ENCODE assay signal across 21 cellular contexts in the genomic region with DNA sequence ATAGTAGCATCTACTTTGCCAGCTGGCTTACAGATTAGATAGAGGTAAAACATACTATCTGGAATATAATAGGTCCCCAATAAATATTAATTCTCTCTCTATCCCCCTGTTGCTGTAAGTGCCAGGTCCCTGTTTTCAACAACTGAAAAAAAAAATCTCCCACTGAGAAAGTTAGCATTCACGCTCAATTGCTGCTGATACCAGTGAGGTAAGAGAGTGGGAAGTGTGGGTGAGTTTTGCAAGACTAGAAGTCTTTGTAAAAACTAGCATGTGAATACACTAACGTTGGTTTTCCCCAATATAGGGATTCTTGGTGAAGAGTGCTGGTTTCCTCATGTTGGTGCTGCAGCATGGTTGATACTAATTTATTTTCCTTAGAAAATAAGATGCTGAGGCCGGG. TPM values are rescaled to one million over a fixed set of nuclear protein-coding genes. Genes with fewer than 3 reads are reported as not detected.
DNase-seq lines count a peak whose midpoint lies in the region; ATAC-seq and TF ChIP-seq lines count a peak whose summit lies in the region.
"Had no signal": no experiment of that assay in that cellular context is flagged by ENCODE, and none has a peak within 500 bp of the region (broad histone marks: within the 10 kb centered on the region; RNA-seq: fewer than 3 reads in every experiment).

No MANE protein-coding gene starts in this region.

- no peak overlapping the region for H3K4me2 ChIP-seq in GM23338

- H3K27me3 Mint-ChIP-seq in CD8-positive, alpha-beta T cell (ENCODE audit: low read depth): peaks cover 5% of the 10 kb centered on the region
- H3K27me3 Mint-ChIP-seq in GM23338 (ENCODE audit: insufficient read depth, low read depth, poor library complexity): peaks cover 6% of the 10 kb centered on the region
- H3K27me3 Mint-ChIP-seq: B cell; CD4-positive, CD25-positive, alpha-beta regulatory T cell had no signal

- H3K9me2 ChIP-seq in GM23338 (ENCODE audit: insufficient read depth): no peaks in the 10 kb centered on the region

- no peaks in the 10 kb centered on the region for H3K36me3 Mint-ChIP-seq in CD8-positive, alpha-beta T cell
- H3K36me3 Mint-ChIP-seq in GM23338 (ENCODE audit: low read depth): no peaks in the 10 kb centered on the region
- H3K36me3 Mint-ChIP-seq: CD4-positive, CD25-positive, alpha-beta regulatory T cell had no signal

- no peak overlapping the region for H3K27ac Mint-ChIP-seq in CD8-positive, alpha-beta T cell
- H3K27ac Mint-ChIP-seq in GM23338: no peak overlapping the region
- H3K27ac Mint-ChIP-seq: B cell; CD4-positive, CD25-positive, alpha-beta regulatory T cell had no signal

- no peaks in the 10 kb centered on the region for H3K4me1 Mint-ChIP-seq in CD8-positive, alpha-beta T cell (ENCODE audit: low read depth)
- peaks cover 30% of the 10 kb centered on the region for H3K4me1 Mint-ChIP-seq in GM23338
- H3K4me1 Mint-ChIP-seq: B cell had no signal

- H3K4me1 ChIP-seq in CD8-positive, alpha-beta T cell (ENCODE audit: insufficient read depth, low read length): no peaks in the 10 kb centered on the region
- H3K4me1 ChIP-seq in GM23338 (ENCODE audit: insufficient read depth): peaks cover 18% of the 10 kb centered on the region

- H3K9me3 ChIP-seq in CD8-positive, alpha-beta T cell (ENCODE audit: low read length): no peaks in the 10 kb centered on the region

- no peaks in the 10 kb centered on the region for H3K36me3 ChIP-seq in CD8-positive, alpha-beta T cell (ENCODE audit: insufficient read depth, low read length)
- no peaks in the 10 kb centered on the region for H3K36me3 ChIP-seq in GM23338 (ENCODE audit: insufficient read depth)

- no peaks in the 10 kb centered on the region for H4K20me1 ChIP-seq in GM23338 (replicated peaks; ENCODE audit: insufficient read depth)

- peak; percentile 43 for DNase-seq in SIG-M5 treated with dmso at 0.1 percent for 504 hours (lab: John Stamatoyannopoulos, UW; ENCODE audit: unreplicated experiment)
- no peak for DNase-seq in SIG-M5 (lab: John Stamatoyannopoulos, UW)
- peak; percentile 73 for DNase-seq in amniotic epithelial cell (ENCODE audit: low read depth)
- no peak for DNase-seq in CD8-positive, alpha-beta T cell
- no peak for DNase-seq in GM23338 (ENCODE audit: low spot score)
- no peak for DNase-seq in activated naive CD4-positive, alpha-beta T cell treated with anti-CD3 and anti-CD28 coated beads, Interleukin-2, amount 50 U/mL, for 16 hours
- DNase-seq in activated gamma-delta T cell (lab: John Stamatoyannopoulos, UW): no peak
- DNase-seq: 8988T; CD4-positive, CD25-positive, alpha-beta regulatory T cell; EL; GOT3; Kasumi-1; MM.1S; NCI-H1417 treated with DMSO at 0.1 percent for 48 hours; NCI-H1930; NCI-H226; NCI-H526 had no signal

- no peak overlapping the region for H3K4me3 Mint-ChIP-seq in CD8-positive, alpha-beta T cell
- no peak overlapping the region for H3K4me3 Mint-ChIP-seq in GM23338
- H3K4me3 Mint-ChIP-seq: B cell; CD4-positive, CD25-positive, alpha-beta regulatory T cell had no signal

- H3F3A ChIP-seq in GM23338 (replicated peaks; ENCODE audit: low read depth): 0 out of 2 replicates have a peak, but pooled peaks cover 4% of the 10 kb centered on the region

- H2AFZ ChIP-seq in GM23338: no peak overlapping the region

- H3K79me2 ChIP-seq in GM23338 (replicated peaks; ENCODE audit: insufficient read depth): no peaks in the 10 kb centered on the region

- H3K27me3 ChIP-seq in layer of hippocampus (ENCODE audit: control insufficient read depth, insufficient read depth, low read length) (no peaks in the 10 kb centered on the region), GM23338 (ENCODE audit: insufficient read depth) (no peaks in the 10 kb centered on the region)
- H3K27me3 ChIP-seq in CD8-positive, alpha-beta T cell (ENCODE audit: insufficient read depth, low read length): no peaks in the 10 kb centered on the region

- H3K9me3 Mint-ChIP-seq in CD8-positive, alpha-beta T cell: no peaks in the 10 kb centered on the region
- H3K9me3 Mint-ChIP-seq in GM23338: no peaks in the 10 kb centered on the region
- H3K9me3 Mint-ChIP-seq: CD4-positive, CD25-positive, alpha-beta regulatory T cell had no signal

- intact Hi-C loops in CD8-positive, alpha-beta T cell (cut with DNase I, micrococcal nuclease): loop anchor here in 1 of 2 experiments (10.0 kb wide), 1 partner anchor 96 kb away; no protein-coding TSS in a partner anchor

- CTCF ChIA-PET in CD8-positive, alpha-beta T cell (lab: Charles Lee): interaction anchor here (0.6 to 0.7 kb wide), 2 partner anchors 723 to 949 kb away, joined by 3 read pairs; no protein-coding TSS in a partner anchor

- no peak overlapping the region for H3K4me3 ChIP-seq in CD8-positive, alpha-beta T cell (ENCODE audit: low read depth, low read length)
- H3K4me3 ChIP-seq in GM23338: no peak overlapping the region
- H3K4me3 ChIP-seq: GM12878 had no signal

- POLR2A ChIA-PET in CD8-positive, alpha-beta T cell (lab: Charles Lee): no interaction called here

- ATAC-seq in CD8-positive, alpha-beta T cell: no peak
- no peak for ATAC-seq in GM23338
- ATAC-seq: GM12878, HCT116 had no signal

- H3K27ac ChIP-seq in layer of hippocampus (ENCODE audit: low read depth, low read length) (peak overlapping the region; percentile 30), GM23338 (ENCODE audit: low read depth) (no peak overlapping the region)
- no peak overlapping the region for H3K27ac ChIP-seq in CD8-positive, alpha-beta T cell (ENCODE audit: low read depth, low read length)

- TF ChIP-seq CTCF in CD8-positive, alpha-beta T cell (IDR thresholded peaks at IDR 0.05): no peak
- TF ChIP-seq CTCF in GM23338 (conservative IDR thresholded peaks at IDR 0.05; ENCODE audit: low read depth in 2 of 2): no peak

TF ChIP-seq in GM23338, 12 proteins besides CTCF, POLR2A, EP300 and RAD21 (continues in another document):
- TF ChIP-seq, protein P1, sequence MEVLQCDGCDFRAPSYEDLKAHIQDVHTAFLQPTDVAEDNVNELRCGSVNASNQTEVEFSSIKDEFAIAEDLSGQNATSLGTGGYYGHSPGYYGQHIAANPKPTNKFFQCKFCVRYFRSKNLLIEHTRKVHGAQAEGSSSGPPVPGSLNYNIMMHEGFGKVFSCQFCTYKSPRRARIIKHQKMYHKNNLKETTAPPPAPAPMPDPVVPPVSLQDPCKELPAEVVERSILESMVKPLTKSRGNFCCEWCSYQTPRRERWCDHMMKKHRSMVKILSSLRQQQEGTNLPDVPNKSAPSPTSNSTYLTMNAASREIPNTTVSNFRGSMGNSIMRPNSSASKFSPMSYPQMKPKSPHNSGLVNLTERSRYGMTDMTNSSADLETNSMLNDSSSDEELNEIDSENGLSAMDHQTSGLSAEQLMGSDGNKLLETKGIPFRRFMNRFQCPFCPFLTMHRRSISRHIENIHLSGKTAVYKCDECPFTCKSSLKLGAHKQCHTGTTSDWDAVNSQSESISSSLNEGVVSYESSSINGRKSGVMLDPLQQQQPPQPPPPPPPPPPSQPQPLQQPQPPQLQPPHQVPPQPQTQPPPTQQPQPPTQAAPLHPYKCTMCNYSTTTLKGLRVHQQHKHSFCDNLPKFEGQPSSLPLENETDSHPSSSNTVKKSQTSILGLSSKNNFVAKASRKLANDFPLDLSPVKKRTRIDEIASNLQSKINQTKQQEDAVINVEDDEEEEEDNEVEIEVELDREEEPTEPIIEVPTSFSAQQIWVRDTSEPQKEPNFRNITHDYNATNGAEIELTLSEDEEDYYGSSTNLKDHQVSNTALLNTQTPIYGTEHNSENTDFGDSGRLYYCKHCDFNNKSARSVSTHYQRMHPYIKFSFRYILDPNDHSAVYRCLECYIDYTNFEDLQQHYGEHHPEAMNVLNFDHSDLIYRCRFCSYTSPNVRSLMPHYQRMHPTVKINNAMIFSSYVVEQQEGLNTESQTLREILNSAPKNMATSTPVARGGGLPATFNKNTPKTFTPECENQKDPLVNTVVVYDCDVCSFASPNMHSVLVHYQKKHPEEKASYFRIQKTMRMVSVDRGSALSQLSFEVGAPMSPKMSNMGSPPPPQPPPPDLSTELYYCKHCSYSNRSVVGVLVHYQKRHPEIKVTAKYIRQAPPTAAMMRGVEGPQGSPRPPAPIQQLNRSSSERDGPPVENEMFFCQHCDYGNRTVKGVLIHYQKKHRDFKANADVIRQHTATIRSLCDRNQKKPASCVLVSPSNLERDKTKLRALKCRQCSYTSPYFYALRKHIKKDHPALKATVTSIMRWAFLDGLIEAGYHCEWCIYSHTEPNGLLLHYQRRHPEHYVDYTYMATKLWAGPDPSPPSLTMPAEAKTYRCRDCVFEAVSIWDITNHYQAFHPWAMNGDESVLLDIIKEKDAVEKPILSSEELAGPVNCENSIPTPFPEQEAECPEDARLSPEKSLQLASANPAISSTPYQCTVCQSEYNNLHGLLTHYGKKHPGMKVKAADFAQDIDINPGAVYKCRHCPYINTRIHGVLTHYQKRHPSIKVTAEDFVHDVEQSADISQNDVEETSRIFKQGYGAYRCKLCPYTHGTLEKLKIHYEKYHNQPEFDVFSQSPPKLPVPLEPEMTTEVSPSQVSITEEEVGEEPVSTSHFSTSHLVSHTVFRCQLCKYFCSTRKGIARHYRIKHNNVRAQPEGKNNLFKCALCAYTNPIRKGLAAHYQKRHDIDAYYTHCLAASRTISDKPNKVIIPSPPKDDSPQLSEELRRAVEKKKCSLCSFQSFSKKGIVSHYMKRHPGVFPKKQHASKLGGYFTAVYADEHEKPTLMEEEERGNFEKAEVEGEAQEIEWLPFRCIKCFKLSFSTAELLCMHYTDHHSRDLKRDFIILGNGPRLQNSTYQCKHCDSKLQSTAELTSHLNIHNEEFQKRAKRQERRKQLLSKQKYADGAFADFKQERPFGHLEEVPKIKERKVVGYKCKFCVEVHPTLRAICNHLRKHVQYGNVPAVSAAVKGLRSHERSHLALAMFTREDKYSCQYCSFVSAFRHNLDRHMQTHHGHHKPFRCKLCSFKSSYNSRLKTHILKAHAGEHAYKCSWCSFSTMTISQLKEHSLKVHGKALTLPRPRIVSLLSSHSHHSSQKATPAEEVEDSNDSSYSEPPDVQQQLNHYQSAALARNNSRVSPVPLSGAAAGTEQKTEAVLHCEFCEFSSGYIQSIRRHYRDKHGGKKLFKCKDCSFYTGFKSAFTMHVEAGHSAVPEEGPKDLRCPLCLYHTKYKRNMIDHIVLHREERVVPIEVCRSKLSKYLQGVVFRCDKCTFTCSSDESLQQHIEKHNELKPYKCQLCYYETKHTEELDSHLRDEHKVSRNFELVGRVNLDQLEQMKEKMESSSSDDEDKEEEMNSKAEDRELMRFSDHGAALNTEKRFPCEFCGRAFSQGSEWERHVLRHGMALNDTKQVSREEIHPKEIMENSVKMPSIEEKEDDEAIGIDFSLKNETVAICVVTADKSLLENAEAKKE (CRISPR knock-in tag; IDR thresholded peaks at IDR 0.05): no peak
- TF ChIP-seq NANOG (IDR thresholded peaks at IDR 0.05; ENCODE audit: borderline replicate concordance) (no peak), POLR2AphosphoS5 (IDR thresholded peaks at IDR 0.05; ENCODE audit: low read depth) (no peak), STAT1 (IDR thresholded peaks at IDR 0.05; ENCODE audit: unreplicated experiment) (no peak), EZH2phosphoT487 (IDR thresholded peaks at IDR 0.05; ENCODE audit: unreplicated experiment) (no peak)

RNA-seq across cellular contexts. Expression of gene TAOK1, which starts 11.7 kb away (rescaled TPM):
- 10 to 100 TPM; 25.2 to 26.8 TPM for total RNA-seq in CD8-positive, alpha-beta T cell
- total RNA-seq in GM23338 (2014; rRNA removed; shearing (Covaris generic)): 63.3 and 69.8 TPM in 2 replicates
- 18.2 and 19.4 TPM in 2 replicates for polyA plus RNA-seq in GM23338 (2016; fragmentation: Nextera tagmentation; extraction: Ambion mirVana)

Comparison
In these comparisons a context has a peak if more than half of its experiments do, and no peak if none do; other contexts are left out.
1. DNase-seq: peak in SIG-M5 treated with dmso at 0.1 percent for 504 hours (single experiment) and amniotic epithelial cell (single experiment); none in SIG-M5 (single experiment), CD8-positive, alpha-beta T cell (0 of 7), GM23338 (single experiment), activated naive CD4-positive, alpha-beta T cell treated with anti-CD3 and anti-CD28 coated beads, Interleukin-2, amount 50 U/mL, for 16 hours (single experiment) and activated gamma-delta T cell (single experiment).